In the genomic region with DNA sequence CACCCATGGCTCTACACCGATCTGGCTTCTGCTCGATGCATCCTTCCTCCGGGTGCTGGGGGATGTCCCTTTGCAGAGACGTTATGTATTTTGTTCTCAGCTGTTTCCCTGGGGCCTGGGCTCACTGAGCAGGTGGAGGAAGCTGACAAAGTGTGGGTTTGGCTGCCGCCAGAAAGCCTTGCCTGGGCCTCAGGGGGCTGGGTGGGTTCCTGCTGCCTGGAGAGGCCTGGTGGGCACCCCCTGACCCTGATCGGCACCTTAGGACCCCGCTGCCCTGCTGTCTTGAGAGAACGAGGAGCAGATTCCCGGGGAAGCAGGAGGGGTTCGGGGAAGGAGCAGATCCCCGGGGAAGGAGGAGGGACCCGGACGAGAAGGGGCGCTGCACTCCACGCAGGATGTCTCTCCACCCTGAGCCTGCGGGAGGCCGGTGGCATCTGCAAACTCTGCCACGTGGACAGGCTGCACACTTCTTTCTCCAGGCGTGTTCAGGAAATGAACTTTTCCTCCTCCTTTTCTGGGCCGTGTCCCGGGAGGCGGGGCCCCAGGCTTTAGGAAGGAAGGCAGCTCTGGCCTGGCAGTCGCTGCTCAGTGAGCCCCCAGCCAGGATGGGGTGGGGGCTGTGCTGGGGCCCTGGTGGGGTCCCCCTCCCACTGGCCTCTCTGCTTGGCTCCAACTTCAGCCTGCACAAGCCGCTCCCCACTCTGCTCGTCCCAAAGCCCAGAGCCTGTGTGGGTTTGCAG, we compare ENCODE assay signal across 8 cellular contexts.
DNase-seq lines count a peak whose midpoint lies in the region; ATAC-seq and TF ChIP-seq lines count a peak whose summit lies in the region.

No MANE protein-coding gene starts in this region.

- H3K4ac ChIP-seq in mesenchymal stem cell (ENCODE audit: low read depth in 1 of 2, low read length in 2 of 2) (peak overlapping the region; percentile 91 to 96), H9 (ENCODE audit: low read depth, low read length) (no peak overlapping the region)

- H3K27me3 ChIP-seq in mammary epithelial cell (ENCODE audit: insufficient read depth, low read length) (no peaks in the 10 kb centered on the region), mesenchymal stem cell (ENCODE audit: control insufficient read depth in 1 of 2, insufficient read depth in 1 of 2, low read length in 2 of 2) (no peaks in the 10 kb centered on the region), upper lobe of right lung (no peaks in the 10 kb centered on the region), H9 (ENCODE audit: insufficient read depth, low read length) (no peaks in the 10 kb centered on the region)

- CTCF ChIA-PET in mammary epithelial cell (lab: Charles Lee; ENCODE audit: low non-redundant PET), result no interaction called here

- H3K27me3 Mint-ChIP-seq in H9 (ENCODE audit: low read depth), result no peaks in the 10 kb centered on the region

- H3K4me2 ChIP-seq in mammary epithelial cell (ENCODE audit: insufficient read depth, low read depth, low read length), result no peak overlapping the region
- no peak overlapping the region for H3K4me2 ChIP-seq in mesenchymal stem cell (ENCODE audit: low read length, poor library complexity, severe bottlenecking)
- no peak overlapping the region for H3K4me2 ChIP-seq in H9 (ENCODE audit: insufficient read depth, insufficient read length, low read length)

- H3K9me3 ChIP-seq in mammary epithelial cell (replicated peaks; ENCODE audit: insufficient read depth, low read length) (peaks cover 7% of the 10 kb centered on the region), mesenchymal stem cell (ENCODE audit: control insufficient read depth, low read length) (no peaks in the 10 kb centered on the region), upper lobe of right lung (no peaks in the 10 kb centered on the region), H9 (ENCODE audit: control insufficient read depth, low read depth, low read length) (no peaks in the 10 kb centered on the region)

- H2AK5ac ChIP-seq in mesenchymal stem cell (ENCODE audit: low read length, severe bottlenecking), result peak overlapping the region; percentile 49
- H2AK5ac ChIP-seq in H9 (ENCODE audit: insufficient read length, low read length), result no peak overlapping the region

- BruUV-seq in mammary epithelial cell (replicated peaks; lab: Mats Ljungman, UMichigan), result no TSS peak

- no peaks in the 10 kb centered on the region for H3K4me1 ChIP-seq in mammary epithelial cell (ENCODE audit: insufficient read depth, low read length)
- peaks cover 21% of the 10 kb centered on the region for H3K4me1 ChIP-seq in mesenchymal stem cell (ENCODE audit: control insufficient read depth, insufficient read depth, low read depth, low read length)
- peaks cover 14% of the 10 kb centered on the region for H3K4me1 ChIP-seq in upper lobe of right lung
- no peaks in the 10 kb centered on the region for H3K4me1 ChIP-seq in H9 (ENCODE audit: insufficient read depth, low read length)

- H3K27ac ChIP-seq in mammary epithelial cell (ENCODE audit: insufficient read depth, low read depth, low read length) (no peak overlapping the region), mesenchymal stem cell (ENCODE audit: low read length, poor library complexity, severe bottlenecking) (no peak overlapping the region), upper lobe of right lung (peak overlapping the region; percentile 19), H9 (ENCODE audit: insufficient read length, low read depth, low read length) (no peak overlapping the region)

- ATAC-seq in upper lobe of right lung, result peak; percentile 61
- ATAC-seq in HG03565 (IDR thresholded peaks at IDR 0.05; ENCODE audit: unreplicated experiment), result no peak
- ATAC-seq in HG03432 (IDR thresholded peaks at IDR 0.05; ENCODE audit: unreplicated experiment), result no peak

- no peaks in the 10 kb centered on the region for H3K79me2 ChIP-seq in mammary epithelial cell (ENCODE audit: insufficient read depth, low read length)
- H3K79me2 ChIP-seq in H9 (ENCODE audit: insufficient read depth, low read length), result no peaks in the 10 kb centered on the region

- H2BK15ac ChIP-seq in mesenchymal stem cell (ENCODE audit: low read depth, poor library complexity, severe bottlenecking), result peak overlapping the region; percentile 78
- no peak overlapping the region for H2BK15ac ChIP-seq in H9 (ENCODE audit: low read depth, low read length)

- DNase-seq in activated T-cell treated with anti-CD3 and anti-CD28 coated beads for 1 hour (ENCODE audit: low read depth) (peak; percentile 15), activated T-cell treated with anti-CD3 and anti-CD28 coated beads for 4 hours (no peak), mammary epithelial cell (no peak), mesenchymal stem cell (peak; percentile 80), upper lobe of right lung (no peak), H9 (no peak)

- H3K79me1 ChIP-seq in mesenchymal stem cell (replicated peaks; ENCODE audit: low read length, poor library complexity, severe bottlenecking), result no peaks in the 10 kb centered on the region
- H3K79me1 ChIP-seq in H9 (ENCODE audit: insufficient read depth, low read depth, low read length, poor library complexity, severe bottlenecking), result no peaks in the 10 kb centered on the region

- H4K5ac ChIP-seq in H9 (ENCODE audit: insufficient read length, low read depth, low read length), result no peak overlapping the region

- in situ Hi-C loops in mammary epithelial cell (cut with MboI; ENCODE audit: low sequenced_read_pairs in 2 of 2), result no loop called here

- H2BK120ac ChIP-seq in mesenchymal stem cell (ENCODE audit: low read depth, low read length), result peak overlapping the region; percentile 78
- H2BK120ac ChIP-seq in H9 (ENCODE audit: low read depth, low read length, poor library complexity, severe bottlenecking), result no peak overlapping the region

- H3K9ac ChIP-seq in mammary epithelial cell (ENCODE audit: insufficient read depth, low read length), result no peak overlapping the region
- H3K9ac ChIP-seq in mesenchymal stem cell (ENCODE audit: low read length), result peak overlapping the region; percentile 69
- H3K9ac ChIP-seq in H9 (ENCODE audit: extremely low read depth, insufficient read length, low read length), result no peak overlapping the region

- no peaks in the 10 kb centered on the region for H4K20me1 ChIP-seq in mammary epithelial cell (ENCODE audit: insufficient read depth, low read length)
- H4K20me1 ChIP-seq in H9 (ENCODE audit: control insufficient read depth, insufficient read depth, insufficient read length), result no peaks in the 10 kb centered on the region

- no peak overlapping the region for H3K4me3 Mint-ChIP-seq in H9

- intact Hi-C loops in mammary epithelial cell (cut with micrococcal nuclease) (no loop called here), upper lobe of right lung (cut with DNase I) (no loop called here)

- H3K56ac ChIP-seq in H9 (ENCODE audit: insufficient read length, low read depth, low read length), result no peak overlapping the region

- no peak overlapping the region for H2BK20ac ChIP-seq in H9 (ENCODE audit: low read depth, low read length, poor library complexity, severe bottlenecking)

- H2BK5ac ChIP-seq in mesenchymal stem cell (ENCODE audit: low read depth, low read length, poor library complexity, severe bottlenecking), result no peak overlapping the region
- H2BK5ac ChIP-seq in H9 (ENCODE audit: insufficient read length, low read length), result no peak overlapping the region

- WGBS in mammary epithelial cell (ENCODE audit: low coverage, missing lambda C conversion rate), result 44% methylated on average over 9 of the region's 25 CpGs
- 57% methylated on average over 25 of the region's 25 CpGs for WGBS in mesenchymal stem cell
- no CpG with 5 or more reads among the region's 25 CpGs for WGBS in H9 (ENCODE audit: extremely low coverage, insufficient read length, low lambda C conversion rate)

- no peaks in the 10 kb centered on the region for H3K23me2 ChIP-seq in H9 (ENCODE audit: insufficient read length, low read depth, low read length, poor library complexity, severe bottlenecking)

- H2BK12ac ChIP-seq in mesenchymal stem cell (ENCODE audit: low read length in 2 of 2) (peak overlapping the region; percentile 86 to 94), H9 (ENCODE audit: insufficient read length, low read depth, low read length) (no peak overlapping the region)

- dilution Hi-C loops in mammary epithelial cell (cut with HindIII; ENCODE audit: low sequenced_read_pairs), result loop anchor here (5.0 to 10.0 kb wide), 6 partner anchors 93 to 970 kb away; no protein-coding TSS in a partner anchor

- H3K23ac ChIP-seq in mesenchymal stem cell (ENCODE audit: low read length in 2 of 2) (no peak overlapping the region), H9 (ENCODE audit: insufficient read length, low read depth, low read length) (no peak overlapping the region)

- peak overlapping the region; percentile 69 to 90 for H3K18ac ChIP-seq in mesenchymal stem cell (ENCODE audit: low read depth in 1 of 2, low read length in 2 of 2)
- H3K18ac ChIP-seq in H9 (ENCODE audit: insufficient read length, low read depth, low read length), result no peak overlapping the region

- H3K36me3 Mint-ChIP-seq in H9 (ENCODE audit: insufficient read depth in 1 of 3, low read depth in 3 of 3), result no peaks in the 10 kb centered on the region

- peak overlapping the region; percentile 98 for H4K91ac ChIP-seq in mesenchymal stem cell (ENCODE audit: low read length)
- no peak overlapping the region for H4K91ac ChIP-seq in H9 (ENCODE audit: insufficient read length, low read depth, low read length)

- H3T11ph ChIP-seq in H9 (ENCODE audit: low read length), result no peak overlapping the region

- TF ChIP-seq CTCF in mammary epithelial cell (conservative IDR thresholded peaks at IDR 0.05 in 1 of 2, IDR thresholded peaks at IDR 0.05 in 1 of 2; ENCODE audit: extremely low read depth in 1 of 2, insufficient read depth in 1 of 2, low read depth in 1 of 2, low read length in 2 of 2) (no peak), upper lobe of right lung (IDR thresholded peaks at IDR 0.05) (peak; percentile 9), H9 (conservative IDR thresholded peaks at IDR 0.05) (no peak)

- H2AFZ ChIP-seq in mammary epithelial cell (ENCODE audit: low read depth, low read length) (peak overlapping the region; percentile 33), mesenchymal stem cell (ENCODE audit: low read depth, low read length) (peak overlapping the region; percentile 32), H9 (ENCODE audit: low read length) (no peak overlapping the region)

- H3K27ac Mint-ChIP-seq in H9, result no peak overlapping the region

- H3K14ac ChIP-seq in mesenchymal stem cell (ENCODE audit: low read length in 2 of 2), result peak overlapping the region in 1 of 2 experiments; percentile 76
- H3K14ac ChIP-seq in H9 (ENCODE audit: insufficient read depth, low read length), result no peak overlapping the region

- H4K8ac ChIP-seq in mesenchymal stem cell (ENCODE audit: low read length) (peak overlapping the region; percentile 96), H9 (replicated peaks; ENCODE audit: insufficient read length, low read depth, low read length) (no peak overlapping the region)

- H3K4me3 ChIP-seq in mammary epithelial cell (replicated peaks in 1 of 3; ENCODE audit: insufficient read depth in 1 of 3, low read depth in 2 of 3, low read length in 3 of 3) (no peak overlapping the region), mesenchymal stem cell (ENCODE audit: insufficient read depth in 1 of 2, low read depth in 1 of 2, low read length in 2 of 2) (no peak overlapping the region), upper lobe of right lung (no peak overlapping the region)

- H3K36me3 ChIP-seq in mammary epithelial cell (ENCODE audit: insufficient read depth, low read length) (no peaks in the 10 kb centered on the region), mesenchymal stem cell (ENCODE audit: control insufficient read depth in 1 of 2, insufficient read depth in 2 of 2, low read depth in 1 of 2, low read length in 2 of 2) (no peaks in the 10 kb centered on the region), upper lobe of right lung (no peaks in the 10 kb centered on the region)

- no peaks in the 10 kb centered on the region for H3K4me1 Mint-ChIP-seq in H9

- no peaks in the 10 kb centered on the region for H3K9me3 Mint-ChIP-seq in H9

Comparison
In these comparisons a context has a peak if more than half of its experiments do, and no peak if none do; other contexts are left out.
1. DNase-seq: peak in activated T-cell treated with anti-CD3 and anti-CD28 coated beads for 1 hour (single experiment) and mesenchymal stem cell (single experiment); none in activated T-cell treated with anti-CD3 and anti-CD28 coated beads for 4 hours (single experiment), mammary epithelial cell (single experiment), upper lobe of right lung (single experiment) and H9 (single experiment).